In the genomic region with DNA sequence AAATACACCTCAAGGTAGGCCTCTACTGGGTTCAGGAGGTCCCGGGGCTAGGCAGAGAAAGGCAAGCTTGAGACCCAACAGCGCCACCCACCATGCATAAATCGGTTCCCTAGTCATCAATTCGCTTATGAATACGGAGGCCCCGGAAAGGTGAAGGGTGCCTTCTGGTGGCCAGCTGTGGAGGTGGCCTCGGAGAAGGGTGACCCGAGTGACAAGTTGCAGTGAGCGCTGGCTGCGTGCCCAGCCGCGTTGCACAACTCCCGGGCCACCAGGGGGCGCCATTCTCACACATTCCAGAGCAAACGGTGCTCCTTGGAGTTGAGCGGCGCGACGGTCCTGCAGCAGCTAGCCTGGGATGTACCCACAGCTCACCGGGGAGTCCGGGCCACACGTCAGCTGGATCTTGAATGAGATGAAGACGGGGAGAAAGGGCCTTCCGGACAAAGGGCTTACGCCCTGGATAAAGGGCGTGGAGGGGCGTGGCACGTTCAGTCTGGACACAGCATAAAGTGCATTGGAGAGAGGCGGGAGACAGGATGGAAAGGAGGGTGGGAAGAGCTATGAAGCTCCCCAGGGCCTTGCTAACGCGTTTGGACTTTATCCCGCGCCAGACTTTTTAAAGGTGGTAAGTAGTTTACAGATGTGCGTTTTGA, we compare ENCODE assay signal across 8 cellular contexts. TPM values are rescaled to one million over a fixed set of nuclear protein-coding genes. Genes with fewer than 3 reads are reported as not detected.
DNase-seq lines count a peak whose midpoint lies in the region; ATAC-seq and TF ChIP-seq lines count a peak whose summit lies in the region.

No MANE protein-coding gene starts in this region.

- DNase-seq in Daoy (ENCODE audit: low read depth) (peak; percentile 94), GM23248 (peak; percentile 95), Kasumi-1 (lab: John Stamatoyannopoulos, UW) (peak; percentile 93 to 95), Peyer's patch (peak; percentile 99 to 100 (median 100)), fibroblast of mammary gland (ENCODE audit: low read depth) (peak; percentile 87), nephron progenitor cell (peak; percentile 98)
- peak; percentile 97 to 100 for DNase-seq in activated T-cell treated with anti-CD3 and anti-CD28 coated beads, Interleukin-2, amount 50 U/mL, for 72 hours
- DNase-seq in stimulated activated naive CD8-positive, alpha-beta T cell treated with anti-CD3 and anti-CD28 coated beads, Interleukin-15, amount 100 ng/mL, for 72 hours = peak; percentile 98 to 99

- peaks cover 13% of the 10 kb centered on the region; the same call in 1 of the 2 replicates for H3F3A ChIP-seq in GM23248 (ENCODE audit: insufficient read depth)

- no peaks in the 10 kb centered on the region for H3K9me3 Mint-ChIP-seq in activated T-cell treated with anti-CD3 and anti-CD28 coated beads, Interleukin-2, amount 50 U/mL, for 72 hours
- no peaks in the 10 kb centered on the region for H3K9me3 Mint-ChIP-seq in nephron progenitor cell
- H3K9me3 Mint-ChIP-seq in stimulated activated naive CD8-positive, alpha-beta T cell treated with anti-CD3 and anti-CD28 coated beads, Interleukin-15, amount 100 ng/mL, for 72 hours = no peaks in the 10 kb centered on the region

- peaks cover 63% of the 10 kb centered on the region for H3K4me1 Mint-ChIP-seq in activated T-cell treated with anti-CD3 and anti-CD28 coated beads, Interleukin-2, amount 50 U/mL, for 72 hours (ENCODE audit: low read depth)
- H3K4me1 Mint-ChIP-seq in nephron progenitor cell = peaks cover 21% of the 10 kb centered on the region
- H3K4me1 Mint-ChIP-seq in stimulated activated naive CD8-positive, alpha-beta T cell treated with anti-CD3 and anti-CD28 coated beads, Interleukin-15, amount 100 ng/mL, for 72 hours = peaks cover 51% of the 10 kb centered on the region

- H3K4me1 ChIP-seq in GM23248 (ENCODE audit: insufficient read depth) = peaks cover 5% of the 10 kb centered on the region
- peaks cover 0 to 20% (median 10%) of the 10 kb centered on the region in 4 donors for H3K4me1 ChIP-seq in Peyer's patch

- no peaks in the 10 kb centered on the region for H3K27me3 Mint-ChIP-seq in activated T-cell treated with anti-CD3 and anti-CD28 coated beads, Interleukin-2, amount 50 U/mL, for 72 hours (ENCODE audit: low read depth)
- H3K27me3 Mint-ChIP-seq in nephron progenitor cell (ENCODE audit: low read depth, poor library complexity) = no peaks in the 10 kb centered on the region
- no peaks in the 10 kb centered on the region for H3K27me3 Mint-ChIP-seq in stimulated activated naive CD8-positive, alpha-beta T cell treated with anti-CD3 and anti-CD28 coated beads, Interleukin-15, amount 100 ng/mL, for 72 hours

- peak overlapping the region; percentile 91 for H3K4me3 Mint-ChIP-seq in activated T-cell treated with anti-CD3 and anti-CD28 coated beads, Interleukin-2, amount 50 U/mL, for 72 hours
- peak overlapping the region; percentile 79 for H3K4me3 Mint-ChIP-seq in nephron progenitor cell
- peak overlapping the region; percentile 89 to 94 for H3K4me3 Mint-ChIP-seq in stimulated activated naive CD8-positive, alpha-beta T cell treated with anti-CD3 and anti-CD28 coated beads, Interleukin-15, amount 100 ng/mL, for 72 hours

- H3K27me3 ChIP-seq in GM23248 (replicated peaks; ENCODE audit: insufficient read depth) (no peaks in the 10 kb centered on the region), Peyer's patch (no peaks in the 10 kb centered on the region)

- peak overlapping the region; percentile 68 for H3K4me3 ChIP-seq in GM23248
- H3K4me3 ChIP-seq in Peyer's patch = peak overlapping the region; percentile 41 to 52 (median 50)
- H3K4me3 ChIP-seq in fibroblast of mammary gland (ENCODE audit: control insufficient read depth, low read depth, low read length) = peak overlapping the region; percentile 53

- H4K20me1 ChIP-seq in GM23248 (ENCODE audit: insufficient read depth) = no peaks in the 10 kb centered on the region

- H3K9me2 ChIP-seq in GM23248 (ENCODE audit: insufficient read depth) = no peaks in the 10 kb centered on the region

- H3K36me3 Mint-ChIP-seq in activated T-cell treated with anti-CD3 and anti-CD28 coated beads, Interleukin-2, amount 50 U/mL, for 72 hours (ENCODE audit: insufficient read depth in 2 of 2) = peaks cover 1 to 2% of the 10 kb centered on the region in 2 donors
- H3K36me3 Mint-ChIP-seq in nephron progenitor cell (ENCODE audit: low read depth) = no peaks in the 10 kb centered on the region

- peaks cover 10% of the 10 kb centered on the region; the same call in 1 of the 2 replicates for H3K79me2 ChIP-seq in GM23248 (ENCODE audit: insufficient read depth)

- peak overlapping the region; percentile 52 for H3K27ac Mint-ChIP-seq in activated T-cell treated with anti-CD3 and anti-CD28 coated beads, Interleukin-2, amount 50 U/mL, for 72 hours
- H3K27ac Mint-ChIP-seq in nephron progenitor cell = no peak overlapping the region
- peak overlapping the region; percentile 91 to 92 for H3K27ac Mint-ChIP-seq in stimulated activated naive CD8-positive, alpha-beta T cell treated with anti-CD3 and anti-CD28 coated beads, Interleukin-15, amount 100 ng/mL, for 72 hours

- H3K36me3 ChIP-seq in GM23248 (ENCODE audit: low read depth) = no peaks in the 10 kb centered on the region
- no peaks in the 10 kb centered on the region for H3K36me3 ChIP-seq in Peyer's patch

- TF ChIP-seq CTCF in Peyer's patch (IDR thresholded peaks at IDR 0.05) = peak; percentile 99 to 100 (median 100)
- TF ChIP-seq CTCF in fibroblast of mammary gland (conservative IDR thresholded peaks at IDR 0.05; ENCODE audit: control insufficient read depth, insufficient read depth, low read depth, low read length) = peak; percentile 69
- peak; percentile 98 for TF ChIP-seq CTCF in nephron progenitor cell (IDR thresholded peaks at IDR 0.05)

- H2AFZ ChIP-seq in GM23248 = peak overlapping the region; percentile 84

- 3 to 6% methylated on average over 32 to 34 of the region's 34 CpGs for WGBS in GM23248 (ENCODE audit: low coverage in 1 of 2, low lambda C conversion rate in 2 of 2, missing lambda C conversion rate in 2 of 2), 2 experiments

- peak in 1 of 2 donors; percentile 65 for TF ChIP-seq POLR2A in Peyer's patch (IDR thresholded peaks at IDR 0.05)

- in situ Hi-C loops in GM23248 (cut with MboI) = no loop called here

- peak; percentile 85 to 87 for ATAC-seq in activated T-cell treated with anti-CD3 and anti-CD28 coated beads, Interleukin-2, amount 50 U/mL, for 72 hours (replicated peaks in 1 of 2)
- ATAC-seq in stimulated activated naive CD8-positive, alpha-beta T cell treated with anti-CD3 and anti-CD28 coated beads, Interleukin-15, amount 100 ng/mL, for 72 hours = peak; percentile 88

- H3K9ac ChIP-seq in GM23248 = peak overlapping the region; percentile 42; the same call in 1 of the 2 replicates

- peak overlapping the region; percentile 4; the same call in 1 of the 2 replicates for H3K27ac ChIP-seq in GM23248
- peak overlapping the region; percentile 49 to 85 (median 70) for H3K27ac ChIP-seq in Peyer's patch

- peak overlapping the region; percentile 85 for H3K4me2 ChIP-seq in GM23248 (ENCODE audit: unreplicated experiment)

- H3K9me3 ChIP-seq in GM23248 (ENCODE audit: low read depth) (no peaks in the 10 kb centered on the region), Peyer's patch (no peaks in the 10 kb centered on the region)

RNA-seq across cellular contexts. Expression of a gene that starts 20.4 kb away (rescaled TPM):
- 5,141 and 5,751 TPM in 2 replicates for total RNA-seq in Daoy (2014; rRNA removed; shearing (Covaris generic))
- 3,621 and 4,663 TPM in 2 replicates for total RNA-seq in GM23248 (2014; rRNA removed; shearing (Covaris generic))
- polyA plus RNA-seq in GM23248 (2016; fragmentation: Nextera tagmentation; extraction: Ambion mirVana) = 6,241 and 6,275 TPM in 2 replicates
- 1,000 to 10,000 TPM; 3,771 to 5,073 (median 4,495) TPM for total RNA-seq in Peyer's patch
- 1,000 to 10,000 TPM in 1 of 2 donors, 100 to 1,000 TPM in 1; 884 to 1,078 TPM for total RNA-seq in activated T-cell treated with anti-CD3 and anti-CD28 coated beads, Interleukin-2, amount 50 U/mL, for 72 hours

RNA-seq across cellular contexts. Expression of a gene that starts 45.0 kb away (rescaled TPM):
- total RNA-seq in Daoy (2014; rRNA removed; shearing (Covaris generic)) = 4.4 and 4.7 TPM in 2 replicates
- total RNA-seq in GM23248 (2014; rRNA removed; shearing (Covaris generic)) = 5.0 and 5.7 TPM in 2 replicates
- polyA plus RNA-seq in GM23248 (2016; fragmentation: Nextera tagmentation; extraction: Ambion mirVana) = 3.4 and 3.8 TPM in 2 replicates
- total RNA-seq in Peyer's patch = 10 to 100 TPM; 32.2 to 85.4 (median 55.0) TPM
- total RNA-seq in activated T-cell treated with anti-CD3 and anti-CD28 coated beads, Interleukin-2, amount 50 U/mL, for 72 hours = 10 to 100 TPM; 35.1 to 39.4 TPM

RNA-seq across cellular contexts. Expression of a gene that starts 45.1 kb away (rescaled TPM):
- 23.8 and 71.5 TPM in 2 replicates for total RNA-seq in Daoy (2014; rRNA removed; shearing (Covaris generic))
- 87.2 and 131 TPM in 2 replicates for total RNA-seq in GM23248 (2014; rRNA removed; shearing (Covaris generic))
- 52.5 and 54.3 TPM in 2 replicates for polyA plus RNA-seq in GM23248 (2016; fragmentation: Nextera tagmentation; extraction: Ambion mirVana)
- 10 to 100 TPM; 28.1 to 66.5 (median 44.3) TPM for total RNA-seq in Peyer's patch
- total RNA-seq in activated T-cell treated with anti-CD3 and anti-CD28 coated beads, Interleukin-2, amount 50 U/mL, for 72 hours = 100 to 1,000 TPM; 115 to 139 TPM

Comparison
In these comparisons a context has a peak if more than half of its experiments do, and no peak if none do; other contexts are left out.
1. Peak in every context shown above with its lines: DNase-seq, ATAC-seq, H3K4me3 ChIP-seq and H3K27ac ChIP-seq.